In the genomic region with DNA sequence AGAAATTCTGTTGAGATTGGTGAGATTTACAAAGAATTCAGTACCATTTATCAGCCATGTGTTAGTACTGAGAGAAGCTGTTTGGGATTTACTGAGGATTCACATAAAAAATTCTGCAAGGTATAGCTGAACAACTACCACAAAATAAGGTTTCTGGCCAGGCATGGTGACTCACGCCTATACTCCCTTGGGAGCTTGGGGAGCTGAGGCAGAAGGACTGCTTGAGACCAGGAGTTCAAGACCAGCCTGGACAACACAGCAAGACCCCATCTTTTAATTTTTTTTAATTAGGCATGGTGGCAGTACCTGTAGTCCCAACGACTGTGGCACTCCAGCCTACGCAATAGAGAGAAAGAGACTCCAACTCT, we compare ENCODE assay signal across 13 cellular contexts.
DNase-seq lines count a peak whose midpoint lies in the region; ATAC-seq and TF ChIP-seq lines count a peak whose summit lies in the region.
"Had no signal": no experiment of that assay in that cellular context is flagged by ENCODE, and none has a peak within 500 bp of the region (broad histone marks: within the 10 kb centered on the region; RNA-seq: fewer than 3 reads in every experiment).

No MANE protein-coding gene starts in this region.

- H3K4me2 ChIP-seq in PC-3 (ENCODE audit: low read length) = no peak overlapping the region
- no peak overlapping the region for H3K4me2 ChIP-seq in OCI-LY7 (ENCODE audit: low read length)

- peak; percentile 48 for DNase-seq in T-helper 2 cell treated with Interferon-gamma antibody and Interleukin-4, amounts not matched to agents 5 μg/mL and 100 μg/mL, for 36 hours (ENCODE audit: low spot score)
- DNase-seq in T-helper 2 cell (no peak), PC-3 (no peak), brain microvascular endothelial cell (peak; percentile 73), nephron progenitor cell (no peak), OCI-LY7 (ENCODE audit: low spot score) (no peak), left lobe of liver (ENCODE audit: low spot score) (no peak)
- DNase-seq: DMS79 treated with DMSO at 0.1 percent for 48 hours, esophagus squamous epithelium, NCI-H1048, NCI-H510A treated with DMSO at 0.1 percent for 48 hours, SHP77 treated with DMSO at 0.1 percent for 48 hours had no signal

- H3K27ac ChIP-seq in PC-3 (ENCODE audit: low read length) (peak overlapping the region; percentile 70), brain microvascular endothelial cell (peak overlapping the region; percentile 55), OCI-LY7 (ENCODE audit: low read depth, low read length, poor library complexity, severe bottlenecking) (no peak overlapping the region)
- H3K27ac ChIP-seq: esophagus squamous epithelium had no signal

- peak overlapping the region; percentile 73 for H3K27ac Mint-ChIP-seq in T-helper 2 cell treated with Interferon-gamma antibody and Interleukin-4, amounts not matched to agents 5 μg/mL and 100 μg/mL, for 36 hours
- peak overlapping the region; percentile 71 for H3K27ac Mint-ChIP-seq in nephron progenitor cell

- H3K4me1 ChIP-seq in PC-3 (ENCODE audit: insufficient read depth, low read length) (peaks cover 21% of the 10 kb centered on the region), OCI-LY7 (ENCODE audit: insufficient read depth, low read length, poor library complexity, severe bottlenecking) (peaks cover 9% of the 10 kb centered on the region)

- peaks cover 11% of the 10 kb centered on the region for H3F3A ChIP-seq in PC-3 (ENCODE audit: low read length, unreplicated experiment)

- H3K79me2 ChIP-seq in PC-3 (ENCODE audit: low read length) = peaks cover 22% of the 10 kb centered on the region
- peaks cover 38% of the 10 kb centered on the region; the same call in 1 of the 2 replicates for H3K79me2 ChIP-seq in OCI-LY7 (ENCODE audit: insufficient read depth, low read depth, low read length)

- CTCF ChIA-PET in PC-3 (lab: Charles Lee) (no interaction called here), OCI-LY7 (lab: Charles Lee; ENCODE audit: unreplicated experiment) (interaction anchor here (0.5 kb wide), 1 partner anchor 1103 kb away, joined by 3 read pairs; no protein-coding TSS in a partner anchor)

- no peak overlapping the region for H2AFZ ChIP-seq in PC-3 (ENCODE audit: low read length)
- no peak overlapping the region for H2AFZ ChIP-seq in OCI-LY7 (ENCODE audit: low read length)

- H3K9me2 ChIP-seq in PC-3 (replicated peaks; ENCODE audit: low read length) (no peaks in the 10 kb centered on the region), OCI-LY7 (ENCODE audit: insufficient read depth, low read length) (no peaks in the 10 kb centered on the region)

- H3K36me3 Mint-ChIP-seq in T-helper 2 cell treated with Interferon-gamma antibody and Interleukin-4, amounts not matched to agents 5 μg/mL and 100 μg/mL, for 36 hours (ENCODE audit: low read depth) = peaks cover 1% of the 10 kb centered on the region
- H3K36me3 Mint-ChIP-seq in nephron progenitor cell (ENCODE audit: low read depth) = no peaks in the 10 kb centered on the region

- ATAC-seq in PC-3 (peak; percentile 69), GM18861 (IDR thresholded peaks at IDR 0.05; ENCODE audit: unreplicated experiment) (no peak), left lobe of liver (no peak)

- POLR2A ChIA-PET in PC-3 (lab: Charles Lee; ENCODE audit: unreplicated experiment) = interaction anchor here (0.7 kb wide), 3 partner anchors 59 to 136 kb away, joined by 4 to 8 read pairs (median 4); no protein-coding TSS in a partner anchor
- POLR2A ChIA-PET in OCI-LY7 (lab: Charles Lee) = interaction anchor here (1.3 kb wide), 1 partner anchor 10 kb away, joined by 3 read pairs; no protein-coding TSS in a partner anchor

- no peaks in the 10 kb centered on the region for H3K36me3 ChIP-seq in PC-3 (ENCODE audit: low read depth, low read length)
- H3K36me3 ChIP-seq in brain microvascular endothelial cell (replicated peaks) = no peaks in the 10 kb centered on the region
- H3K36me3 ChIP-seq in OCI-LY7 (ENCODE audit: insufficient read depth, low read length) = no peaks in the 10 kb centered on the region
- H3K36me3 ChIP-seq: esophagus squamous epithelium had no signal

- no peaks in the 10 kb centered on the region for H3K9me3 Mint-ChIP-seq in T-helper 2 cell treated with Interferon-gamma antibody and Interleukin-4, amounts not matched to agents 5 μg/mL and 100 μg/mL, for 36 hours
- H3K9me3 Mint-ChIP-seq in nephron progenitor cell = no peaks in the 10 kb centered on the region

- no peak overlapping the region for H3K4me3 ChIP-seq in PC-3 (ENCODE audit: low read length)
- H3K4me3 ChIP-seq in brain microvascular endothelial cell (ENCODE audit: low read depth, low read length) = no peak overlapping the region
- no peak overlapping the region for H3K4me3 ChIP-seq in OCI-LY7 (ENCODE audit: low read depth, low read length, poor library complexity, severe bottlenecking)
- H3K4me3 ChIP-seq: esophagus squamous epithelium had no signal

- H3K4me1 Mint-ChIP-seq in T-helper 2 cell treated with Interferon-gamma antibody and Interleukin-4, amounts not matched to agents 5 μg/mL and 100 μg/mL, for 36 hours (ENCODE audit: low read depth) = peaks cover 17% of the 10 kb centered on the region
- peaks cover 1% of the 10 kb centered on the region for H3K4me1 Mint-ChIP-seq in nephron progenitor cell

- H3K27me3 Mint-ChIP-seq in T-helper 2 cell treated with Interferon-gamma antibody and Interleukin-4, amounts not matched to agents 5 μg/mL and 100 μg/mL, for 36 hours (ENCODE audit: low read depth) = no peaks in the 10 kb centered on the region
- no peaks in the 10 kb centered on the region for H3K27me3 Mint-ChIP-seq in nephron progenitor cell (ENCODE audit: low read depth, poor library complexity)

- peaks cover 7% of the 10 kb centered on the region; the same call in 1 of the 2 replicates for H4K20me1 ChIP-seq in PC-3 (ENCODE audit: low read length)
- no peaks in the 10 kb centered on the region; the same call in 1 of the 2 replicates for H4K20me1 ChIP-seq in OCI-LY7 (ENCODE audit: insufficient read depth, low read length)

- H3K4me3 Mint-ChIP-seq in T-helper 2 cell treated with Interferon-gamma antibody and Interleukin-4, amounts not matched to agents 5 μg/mL and 100 μg/mL, for 36 hours = peak overlapping the region; percentile 16
- H3K4me3 Mint-ChIP-seq in nephron progenitor cell = no peak overlapping the region

- no peaks in the 10 kb centered on the region for H3K27me3 ChIP-seq in PC-3 (ENCODE audit: low read length)
- H3K27me3 ChIP-seq in brain microvascular endothelial cell (replicated peaks) = no peaks in the 10 kb centered on the region
- H3K27me3 ChIP-seq: esophagus squamous epithelium had no signal

- no peak overlapping the region for H3K9ac ChIP-seq in PC-3 (ENCODE audit: low read length)

- in situ Hi-C loops in brain microvascular endothelial cell (cut with HindIII; ENCODE audit: low pct_ligation_motif_present, low sequenced_read_pairs) = no loop called here

- H3K9me3 ChIP-seq in PC-3 (ENCODE audit: low read length) (no peaks in the 10 kb centered on the region), OCI-LY7 (ENCODE audit: low read length) (no peaks in the 10 kb centered on the region)
- H3K9me3 ChIP-seq: esophagus squamous epithelium had no signal

- BruUV-seq in PC-3 (replicated peaks; lab: Mats Ljungman, UMichigan) (no TSS peak), OCI-LY7 (replicated peaks; lab: Mats Ljungman, UMichigan) (no TSS peak)

- TF ChIP-seq CTCF in PC-3 (conservative IDR thresholded peaks at IDR 0.05; ENCODE audit: low read depth, low read length) (no peak), brain microvascular endothelial cell (IDR thresholded peaks at IDR 0.05; ENCODE audit: low read depth, low read length, missing control alignments) (no peak), nephron progenitor cell (IDR thresholded peaks at IDR 0.05) (no peak), OCI-LY7 (conservative IDR thresholded peaks at IDR 0.05; ENCODE audit: low read length) (no peak)

- intact Hi-C loops in PC-3 (cut with micrococcal nuclease) = loop anchor here (1.0 to 10.0 kb wide), 6 partner anchors 8 to 158 kb away; no protein-coding TSS in a partner anchor
- intact Hi-C loops in OCI-LY7 (cut with micrococcal nuclease; ENCODE audit: unreplicated experiment) = no loop called here

Comparison
In these comparisons a context has a peak if more than half of its experiments do, and no peak if none do; other contexts are left out.
1. DNase-seq: peak in T-helper 2 cell treated with Interferon-gamma antibody and Interleukin-4, amounts not matched to agents 5 μg/mL and 100 μg/mL, for 36 hours (single experiment) and brain microvascular endothelial cell (single experiment); none in T-helper 2 cell (0 of 5), PC-3 (single experiment), nephron progenitor cell (single experiment), OCI-LY7 (single experiment) and left lobe of liver (single experiment).